Comparison of ENCODE assay signal across 8 cellular contexts in the genomic region with DNA sequence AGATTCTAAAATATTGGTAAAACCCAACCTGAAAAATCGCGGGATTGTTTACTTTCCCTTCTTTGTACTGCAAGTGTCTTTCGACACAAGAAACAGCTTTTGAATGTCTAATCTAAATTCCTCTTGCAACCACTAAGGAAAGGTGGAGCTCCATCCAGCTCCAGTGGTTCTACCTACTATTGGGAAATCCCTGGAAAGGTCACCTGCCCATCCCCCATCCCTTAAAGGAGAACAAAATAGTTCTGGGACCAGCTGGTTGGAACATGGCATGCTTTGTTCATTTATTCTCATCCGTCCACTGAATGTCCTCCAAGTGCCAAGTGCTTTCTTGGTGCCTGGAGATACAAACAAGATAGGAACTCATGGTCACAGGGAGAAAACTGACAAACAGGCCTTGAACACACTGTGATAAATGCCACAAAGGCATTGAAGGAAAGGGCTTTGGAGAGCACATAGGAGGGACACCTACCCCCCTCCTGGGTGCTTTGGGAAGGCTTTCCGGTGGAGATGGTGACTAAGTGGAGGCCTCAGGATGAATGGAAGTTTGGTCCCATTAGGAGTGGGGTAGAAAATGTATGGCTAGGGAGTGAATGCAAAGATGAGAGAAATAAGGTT.
DNase-seq lines count a peak whose midpoint lies in the region; ATAC-seq and TF ChIP-seq lines count a peak whose summit lies in the region.

No MANE protein-coding gene starts in this region.

- H3K27ac ChIP-seq in HUES6 (ENCODE audit: low read depth, low read length): no peak overlapping the region; the same call in 1 of the 2 replicates
- no peak overlapping the region for H3K27ac ChIP-seq in brain microvascular endothelial cell

- peaks cover 18% of the 10 kb centered on the region for H3K4me1 ChIP-seq in HUES6 (ENCODE audit: control insufficient read depth, insufficient read depth, low read length)

- peaks cover 2% of the 10 kb centered on the region for H3K36me3 Mint-ChIP-seq in memory B cell

- H3K27ac Mint-ChIP-seq in memory B cell: no peak overlapping the region

- in situ Hi-C loops in brain microvascular endothelial cell (cut with HindIII; ENCODE audit: low pct_ligation_motif_present, low sequenced_read_pairs): loop anchor here (10.0 kb wide), 1 partner anchor 678 kb away; no protein-coding TSS in a partner anchor

- H3K4me3 ChIP-seq in AG04449 (ENCODE audit: low read depth, low read length): peak overlapping the region; percentile 93
- H3K4me3 ChIP-seq in HUES6 (ENCODE audit: low read depth, low read length): peak overlapping the region; percentile 98
- H3K4me3 ChIP-seq in brain microvascular endothelial cell (ENCODE audit: low read depth, low read length): no peak overlapping the region

- POLR2A ChIA-PET in AG04449 (lab: Yijun Ruan, JAX): no interaction called here

- no peak for ATAC-seq in memory B cell (ENCODE audit: low read depth)

- no peak overlapping the region for H3K9ac ChIP-seq in HUES6 (ENCODE audit: low read length)

- H3K27me3 Mint-ChIP-seq in memory B cell: no peaks in the 10 kb centered on the region

- H3K9me3 Mint-ChIP-seq in memory B cell: no peaks in the 10 kb centered on the region

- H3K4me3 Mint-ChIP-seq in memory B cell: peak overlapping the region; percentile 100

- H3K4me1 Mint-ChIP-seq in memory B cell: peaks cover 5% of the 10 kb centered on the region

- DNase-seq in AG04449 (ENCODE audit: low read depth, low spot score) (no peak), brain microvascular endothelial cell (no peak), memory B cell (ENCODE audit: low spot score in 2 of 2) (no peak), medulla oblongata (ENCODE audit: extremely low spot score) (no peak), putamen (ENCODE audit: low spot score) (no peak), T1000 (lab: John Stamatoyannopoulos, UW) (no peak)
- DNase-seq in stimulated activated naive CD4-positive, alpha-beta T cell treated with Interleukin-2 at 50 U/mL for 16 hours (lab: John Stamatoyannopoulos, UW): no peak

- no peaks in the 10 kb centered on the region for H3K9me3 ChIP-seq in HUES6 (ENCODE audit: control insufficient read depth, insufficient read depth, low read depth, low read length)

- H3K36me3 ChIP-seq in HUES6 (ENCODE audit: control insufficient read depth, insufficient read depth, low read length) (peaks cover 18% of the 10 kb centered on the region), brain microvascular endothelial cell (replicated peaks) (peaks cover 18% of the 10 kb centered on the region)

- TF ChIP-seq CTCF in AG04449 (IDR thresholded peaks at IDR 0.05; ENCODE audit: insufficient read depth, low read length, missing control alignments): no peak
- TF ChIP-seq CTCF in brain microvascular endothelial cell (IDR thresholded peaks at IDR 0.05; ENCODE audit: low read depth, low read length, missing control alignments): peak; percentile 21

- no peaks in the 10 kb centered on the region for H3K27me3 ChIP-seq in HUES6 (ENCODE audit: control insufficient read depth, insufficient read depth, low read length)
- H3K27me3 ChIP-seq in brain microvascular endothelial cell (replicated peaks): no peaks in the 10 kb centered on the region

- CTCF ChIA-PET in AG04449 (lab: Yijun Ruan, JAX): interaction anchor here (1.2 kb wide), 1 partner anchor 97 kb away, joined by 3 read pairs; no protein-coding TSS in a partner anchor
